Comparison of ENCODE assay signal across 8 cellular contexts in the genomic region with DNA sequence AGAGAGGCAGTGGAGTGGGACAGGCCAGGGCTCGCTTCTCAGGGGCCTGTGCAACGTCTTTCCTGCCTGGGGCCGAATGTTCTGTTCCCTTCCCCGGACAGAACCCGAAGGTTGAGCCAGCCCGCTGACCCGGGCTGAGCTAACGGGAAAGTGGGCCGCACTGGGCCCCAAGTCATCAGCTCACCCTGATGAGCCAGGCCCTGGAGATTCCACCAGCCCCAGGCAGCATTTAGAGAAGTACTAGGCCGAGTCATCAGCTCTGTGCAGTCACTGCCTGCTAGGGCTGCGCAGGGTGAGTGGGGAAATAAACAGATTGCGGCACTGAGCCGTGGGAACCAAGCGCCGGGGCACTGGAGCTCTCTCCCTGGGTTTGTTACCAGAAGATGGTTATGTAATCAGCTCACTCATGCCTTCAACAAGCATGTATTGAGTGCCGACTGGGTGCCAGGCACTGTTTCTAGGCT. TPM values are rescaled to one million over a fixed set of nuclear protein-coding genes. Genes with fewer than 3 reads are reported as not detected.
DNase-seq lines count a peak whose midpoint lies in the region; ATAC-seq and TF ChIP-seq lines count a peak whose summit lies in the region.

No MANE protein-coding gene starts in this region.

- DNase-seq in CD1c-positive myeloid dendritic cell (ENCODE audit: extremely low spot score) (peak; percentile 97), osteocyte (ENCODE audit: extremely low spot score, unreplicated experiment) (no peak), HuH-7 (ENCODE audit: low spot score) (no peak), NCI-H1048 (lab: John Stamatoyannopoulos, UW) (no peak), mesothelial cell of epicardium (ENCODE audit: low spot score in 2 of 2, unreplicated experiment in 2 of 2) (no peak)

- peak overlapping the region in 3 of 4 donors; percentile 45 to 90 (median 65) for H3K27ac ChIP-seq in gastroesophageal sphincter

- 82% methylated on average over 8 of the region's 16 CpGs; no CpG with 5 or more reads in 1 of the 2 donors for WGBS in gastroesophageal sphincter (ENCODE audit: low coverage in 1 of 2), 2 donors

- H3K27ac Mint-ChIP-seq in osteocyte (ENCODE audit: unreplicated experiment) (peak overlapping the region; percentile 91), mesothelial cell of epicardium (no peak overlapping the region)

- peak; percentile 56 for ATAC-seq in SK-N-SH treated with all-trans-retinoic acid at 6 μM for 48 hours
- peak; percentile 3 for ATAC-seq in gastroesophageal sphincter
- ATAC-seq in activated CD4-positive, CD25-positive, alpha-beta regulatory T cell treated with anti-CD3 and anti-CD28 coated beads, Interleukin-2, amount 50 U/mL, for 24 hours: no peak

- H3K27me3 Mint-ChIP-seq in osteocyte (ENCODE audit: unreplicated experiment) (no peaks in the 10 kb centered on the region), mesothelial cell of epicardium (ENCODE audit: low read depth) (no peaks in the 10 kb centered on the region)

- no peak for TF ChIP-seq CTCF in gastroesophageal sphincter (IDR thresholded peaks at IDR 0.05)
- no peak for TF ChIP-seq CTCF in osteocyte (IDR thresholded peaks at IDR 0.05)
- TF ChIP-seq CTCF in mesothelial cell of epicardium (IDR thresholded peaks at IDR 0.05; ENCODE audit: unreplicated experiment): no peak

- TF ChIP-seq POLR2A in gastroesophageal sphincter (IDR thresholded peaks at IDR 0.05): no peak

- peaks cover 0 to 43% (median 10%) of the 10 kb centered on the region in 3 donors for H3K4me1 ChIP-seq in gastroesophageal sphincter

- H3K27me3 ChIP-seq in gastroesophageal sphincter: no peaks in the 10 kb centered on the region

- no peak overlapping the region for H3K4me3 ChIP-seq in gastroesophageal sphincter

- no peaks in the 10 kb centered on the region for H3K9me3 ChIP-seq in gastroesophageal sphincter

- no peaks in the 10 kb centered on the region for H3K36me3 ChIP-seq in gastroesophageal sphincter

- H3K9me3 Mint-ChIP-seq in osteocyte (ENCODE audit: unreplicated experiment) (no peaks in the 10 kb centered on the region), mesothelial cell of epicardium (no peaks in the 10 kb centered on the region)

- no peak for TF ChIP-seq EP300 in gastroesophageal sphincter (IDR thresholded peaks at IDR 0.05)

- H3K36me3 Mint-ChIP-seq in osteocyte (ENCODE audit: unreplicated experiment) (no peaks in the 10 kb centered on the region), mesothelial cell of epicardium (no peaks in the 10 kb centered on the region)

- peaks cover 60% of the 10 kb centered on the region for H3K4me1 Mint-ChIP-seq in osteocyte (ENCODE audit: unreplicated experiment)
- H3K4me1 Mint-ChIP-seq in mesothelial cell of epicardium: peaks cover 6% of the 10 kb centered on the region

- H3K4me3 Mint-ChIP-seq in osteocyte (ENCODE audit: unreplicated experiment): no peak overlapping the region
- no peak overlapping the region for H3K4me3 Mint-ChIP-seq in mesothelial cell of epicardium

TF ChIP-seq in SK-N-SH treated with all-trans-retinoic acid at 6 μM for 48 hours, 23 proteins besides CTCF, POLR2A, EP300 and RAD21 (continues in another document):
- TF ChIP-seq ZFP30 (CRISPR knock-in tag; IDR thresholded peaks at IDR 0.05) (no peak), SNAI2 (CRISPR knock-in tag; IDR thresholded peaks at IDR 0.05) (no peak), ZNF70 (CRISPR knock-in tag; IDR thresholded peaks at IDR 0.05) (no peak), CSDC2 (CRISPR knock-in tag; IDR thresholded peaks at IDR 0.05) (no peak), ZNF8 (CRISPR knock-in tag; IDR thresholded peaks at IDR 0.05) (no peak), CSRNP3 (CRISPR knock-in tag; IDR thresholded peaks at IDR 0.05) (no peak), BACH2 (CRISPR knock-in tag; IDR thresholded peaks at IDR 0.05; ENCODE audit: borderline replicate concordance) (no peak), ZC3H10 (CRISPR knock-in tag; IDR thresholded peaks at IDR 0.05) (no peak), PPARA (CRISPR knock-in tag; IDR thresholded peaks at IDR 0.05; ENCODE audit: borderline replicate concordance) (no peak), ARNTL (CRISPR knock-in tag; IDR thresholded peaks at IDR 0.05; ENCODE audit: borderline replicate concordance, low read depth) (no peak), POU6F1 (CRISPR knock-in tag; IDR thresholded peaks at IDR 0.05; ENCODE audit: borderline replicate concordance, low read depth) (no peak), TCF4 (CRISPR knock-in tag; IDR thresholded peaks at IDR 0.05; ENCODE audit: borderline replicate concordance) (no peak)
- TF ChIP-seq, protein P1, sequence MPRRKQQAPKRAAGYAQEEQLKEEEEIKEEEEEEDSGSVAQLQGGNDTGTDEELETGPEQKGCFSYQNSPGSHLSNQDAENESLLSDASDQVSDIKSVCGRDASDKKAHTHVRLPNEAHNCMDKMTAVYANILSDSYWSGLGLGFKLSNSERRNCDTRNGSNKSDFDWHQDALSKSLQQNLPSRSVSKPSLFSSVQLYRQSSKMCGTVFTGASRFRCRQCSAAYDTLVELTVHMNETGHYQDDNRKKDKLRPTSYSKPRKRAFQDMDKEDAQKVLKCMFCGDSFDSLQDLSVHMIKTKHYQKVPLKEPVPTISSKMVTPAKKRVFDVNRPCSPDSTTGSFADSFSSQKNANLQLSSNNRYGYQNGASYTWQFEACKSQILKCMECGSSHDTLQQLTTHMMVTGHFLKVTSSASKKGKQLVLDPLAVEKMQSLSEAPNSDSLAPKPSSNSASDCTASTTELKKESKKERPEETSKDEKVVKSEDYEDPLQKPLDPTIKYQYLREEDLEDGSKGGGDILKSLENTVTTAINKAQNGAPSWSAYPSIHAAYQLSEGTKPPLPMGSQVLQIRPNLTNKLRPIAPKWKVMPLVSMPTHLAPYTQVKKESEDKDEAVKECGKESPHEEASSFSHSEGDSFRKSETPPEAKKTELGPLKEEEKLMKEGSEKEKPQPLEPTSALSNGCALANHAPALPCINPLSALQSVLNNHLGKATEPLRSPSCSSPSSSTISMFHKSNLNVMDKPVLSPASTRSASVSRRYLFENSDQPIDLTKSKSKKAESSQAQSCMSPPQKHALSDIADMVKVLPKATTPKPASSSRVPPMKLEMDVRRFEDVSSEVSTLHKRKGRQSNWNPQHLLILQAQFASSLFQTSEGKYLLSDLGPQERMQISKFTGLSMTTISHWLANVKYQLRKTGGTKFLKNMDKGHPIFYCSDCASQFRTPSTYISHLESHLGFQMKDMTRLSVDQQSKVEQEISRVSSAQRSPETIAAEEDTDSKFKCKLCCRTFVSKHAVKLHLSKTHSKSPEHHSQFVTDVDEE (CRISPR knock-in tag; IDR thresholded peaks at IDR 0.05): no peak
- TF ChIP-seq, protein P2, sequence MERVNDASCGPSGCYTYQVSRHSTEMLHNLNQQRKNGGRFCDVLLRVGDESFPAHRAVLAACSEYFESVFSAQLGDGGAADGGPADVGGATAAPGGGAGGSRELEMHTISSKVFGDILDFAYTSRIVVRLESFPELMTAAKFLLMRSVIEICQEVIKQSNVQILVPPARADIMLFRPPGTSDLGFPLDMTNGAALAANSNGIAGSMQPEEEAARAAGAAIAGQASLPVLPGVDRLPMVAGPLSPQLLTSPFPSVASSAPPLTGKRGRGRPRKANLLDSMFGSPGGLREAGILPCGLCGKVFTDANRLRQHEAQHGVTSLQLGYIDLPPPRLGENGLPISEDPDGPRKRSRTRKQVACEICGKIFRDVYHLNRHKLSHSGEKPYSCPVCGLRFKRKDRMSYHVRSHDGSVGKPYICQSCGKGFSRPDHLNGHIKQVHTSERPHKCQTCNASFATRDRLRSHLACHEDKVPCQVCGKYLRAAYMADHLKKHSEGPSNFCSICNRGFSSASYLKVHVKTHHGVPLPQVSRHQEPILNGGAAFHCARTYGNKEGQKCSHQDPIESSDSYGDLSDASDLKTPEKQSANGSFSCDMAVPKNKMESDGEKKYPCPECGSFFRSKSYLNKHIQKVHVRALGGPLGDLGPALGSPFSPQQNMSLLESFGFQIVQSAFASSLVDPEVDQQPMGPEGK (CRISPR knock-in tag; IDR thresholded peaks at IDR 0.05; ENCODE audit: borderline replicate concordance): no peak

RNA-seq across cellular contexts. Expression of gene DUSP1, which starts 29.1 kb away (rescaled TPM):
- total RNA-seq in gastroesophageal sphincter (100 to 1,000 TPM; 488 to 965 (median 649) TPM), osteocyte (201 and 250 TPM in 2 replicates), mesothelial cell of epicardium (116 to 126 TPM (median 120 TPM) in 3 replicates)

RNA-seq across cellular contexts. Expression of gene ERGIC1, which starts 33.9 kb away (rescaled TPM):
- total RNA-seq in gastroesophageal sphincter (100 to 1,000 TPM; 116 to 172 (median 144) TPM), osteocyte (174 and 175 TPM in 2 replicates), mesothelial cell of epicardium (107 to 110 TPM (median 109 TPM) in 3 replicates)

Comparison
In these comparisons a context has a peak if more than half of its experiments do, and no peak if none do; other contexts are left out.
1. ATAC-seq: peak in SK-N-SH treated with all-trans-retinoic acid at 6 μM for 48 hours (single experiment) and gastroesophageal sphincter (single experiment); none in activated CD4-positive, CD25-positive, alpha-beta regulatory T cell treated with anti-CD3 and anti-CD28 coated beads, Interleukin-2, amount 50 U/mL, for 24 hours (0 of 2).